Comparison of ENCODE assay signal across 8 cellular contexts in the genomic region with DNA sequence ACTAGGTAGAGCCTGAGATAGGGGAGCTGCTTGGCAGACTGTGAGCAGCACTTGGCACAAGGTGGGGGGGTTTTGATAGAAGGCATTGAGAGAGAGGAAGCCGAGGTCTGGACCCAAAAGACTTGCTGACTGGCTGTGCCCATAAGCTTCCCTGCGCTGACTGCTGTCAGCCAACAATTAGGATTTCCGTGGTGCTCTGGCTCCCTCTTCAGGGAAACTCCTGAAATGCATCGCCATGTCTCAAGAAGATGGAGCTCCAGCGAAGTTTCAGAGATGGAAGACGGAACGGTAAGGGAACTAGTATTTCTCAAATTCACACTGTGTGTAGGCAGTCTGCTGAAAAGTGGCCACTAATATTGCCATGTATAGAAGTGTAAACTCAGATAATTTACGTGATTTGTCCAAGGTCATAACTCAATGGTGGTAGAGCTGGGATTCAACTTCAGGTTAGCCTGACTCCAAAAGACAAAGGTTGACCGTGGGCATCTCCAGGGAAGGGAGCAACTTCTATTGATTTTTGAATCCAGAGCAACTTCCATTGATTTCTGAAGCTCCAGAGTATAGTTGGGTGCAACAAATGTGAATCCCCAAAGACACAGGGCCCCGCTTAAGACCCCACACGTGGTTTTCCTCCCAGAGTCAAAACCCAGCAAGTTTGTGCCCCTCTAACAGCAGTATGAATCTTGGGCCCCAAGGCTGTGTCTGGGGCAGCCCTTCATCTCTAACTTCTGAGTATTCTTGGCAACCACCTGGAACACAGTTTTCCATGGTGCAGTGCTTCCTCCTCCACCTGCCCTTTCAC. TPM values are rescaled to one million over a fixed set of nuclear protein-coding genes. Genes with fewer than 3 reads are reported as not detected.
DNase-seq lines count a peak whose midpoint lies in the region; ATAC-seq and TF ChIP-seq lines count a peak whose summit lies in the region.

No MANE protein-coding gene starts in this region.

- ATAC-seq in HG03039 (IDR thresholded peaks at IDR 0.05; ENCODE audit: unreplicated experiment), result no peak

- no peak for TF ChIP-seq POLR2A in testis (IDR thresholded peaks at IDR 0.05)

- DNase-seq in GF-D8 (lab: John Stamatoyannopoulos, UW), result peak; percentile 7
- peak; percentile 66 for DNase-seq in RWPE1 (ENCODE audit: low spot score)
- DNase-seq in activated T-helper 1 cell treated with Interleukin-2 at 50 U/mL for 16 hours (ENCODE audit: low read depth), result peak; percentile 59
- DNase-seq in foreskin fibroblast, result peak; percentile 50 to 79
- DNase-seq in osteocyte (ENCODE audit: extremely low spot score, unreplicated experiment), result no peak
- DNase-seq in testis, result peak; percentile 91

- WGBS in testis, 2 donors, result 24 to 26% methylated on average over 11 of the region's 11 CpGs

- no peaks in the 10 kb centered on the region for H3K4me1 ChIP-seq in testis

- CTCF ChIA-PET in RWPE1 (lab: Yijun Ruan, JAX), result interaction anchor here (0.5 to 2.4 kb wide), 37 partner anchors 9 to 601 kb away, joined by 3 to 24 read pairs (median 4); partner anchors contain the start of gene HRNR

- intact Hi-C loops in testis (cut with DNase I; ENCODE audit: low total_unique reads), result loop anchor here (10.0 kb wide), 1 partner anchor 274 kb away; no protein-coding TSS in a partner anchor

- peak overlapping the region in 3 of 4 donors; percentile 4 to 77 (median 30) for H3K4me3 Mint-ChIP-seq in IgD-negative memory B cell
- no peak overlapping the region for H3K4me3 Mint-ChIP-seq in osteocyte (ENCODE audit: unreplicated experiment)

- no peak overlapping the region for H3K27ac ChIP-seq in RWPE1
- H3K27ac ChIP-seq in testis, result no peak overlapping the region

- H3K9me3 Mint-ChIP-seq in IgD-negative memory B cell, result no peaks in the 10 kb centered on the region
- H3K9me3 Mint-ChIP-seq in osteocyte (ENCODE audit: unreplicated experiment), result peaks cover 3% of the 10 kb centered on the region

- H3K4me1 Mint-ChIP-seq in IgD-negative memory B cell (peaks cover 9 to 16% (median 16%) of the 10 kb centered on the region in 3 donors), osteocyte (ENCODE audit: unreplicated experiment) (no peaks in the 10 kb centered on the region)

- H3K36me3 ChIP-seq in testis (ENCODE audit: low read depth, missing control alignments), result no peaks in the 10 kb centered on the region

- no peak overlapping the region for H3K4me3 ChIP-seq in foreskin fibroblast (ENCODE audit: low read depth in 1 of 2, low read length in 2 of 2)
- H3K4me3 ChIP-seq in testis, result no peak overlapping the region

- H3K36me3 Mint-ChIP-seq in IgD-negative memory B cell (peaks cover 2% of the 10 kb centered on the region), osteocyte (ENCODE audit: unreplicated experiment) (no peaks in the 10 kb centered on the region)

- H3K27ac Mint-ChIP-seq in IgD-negative memory B cell (peak overlapping the region in 2 of 3 donors; percentile 58 to 59), osteocyte (ENCODE audit: unreplicated experiment) (no peak overlapping the region)

- H3K27me3 Mint-ChIP-seq in IgD-negative memory B cell (peaks cover 3% of the 10 kb centered on the region), osteocyte (ENCODE audit: unreplicated experiment) (peaks cover 4% of the 10 kb centered on the region)

- peak; percentile 91 for TF ChIP-seq CTCF in RWPE1 (conservative IDR thresholded peaks at IDR 0.05; ENCODE audit: low read depth)
- peak; percentile 81 for TF ChIP-seq CTCF in foreskin fibroblast (IDR thresholded peaks at IDR 0.05; ENCODE audit: low read depth, low read length)
- peak; percentile 65 for TF ChIP-seq CTCF in osteocyte (IDR thresholded peaks at IDR 0.05)
- peak; percentile 60 to 92 (median 85) for TF ChIP-seq CTCF in testis (IDR thresholded peaks at IDR 0.05)

- no peaks in the 10 kb centered on the region for H3K27me3 ChIP-seq in testis

- POLR2A ChIA-PET in RWPE1 (lab: Yijun Ruan, JAX; ENCODE audit: low non-redundant PET), result no interaction called here

- no peaks in the 10 kb centered on the region for H3K9me3 ChIP-seq in testis

RNA-seq across cellular contexts. Expression of gene CRNN, which starts 44.5 kb away (rescaled TPM):
- polyA plus RNA-seq in IgD-negative memory B cell (not detected), testis (ENCODE audit: insufficient read depth, low read depth, low replicate concordance) (not detected)
- total RNA-seq in osteocyte (not detected in 2 replicates), testis (under 1 TPM; 0.16 to 0.43 TPM)

RNA-seq across cellular contexts. Expression of gene LCE5A, which starts 52.0 kb away (rescaled TPM):
- polyA plus RNA-seq in IgD-negative memory B cell, result not detected
- not detected in 2 replicates for total RNA-seq in osteocyte
- total RNA-seq in testis, result under 1 TPM in 1 of 2 donors, not detected in 1; 0.37 TPM
- polyA plus RNA-seq in testis (ENCODE audit: insufficient read depth, low read depth, low replicate concordance), result 0.44 TPM

RNA-seq across cellular contexts. Expression of gene CRCT1, which starts 55.7 kb away (rescaled TPM):
- polyA plus RNA-seq in IgD-negative memory B cell (not detected), testis (ENCODE audit: insufficient read depth, low read depth, low replicate concordance) (not detected)
- total RNA-seq in osteocyte (not detected in 2 replicates), testis (not detected)
